Comparison of ENCODE assay signal across 35 cellular contexts in the genomic region with DNA sequence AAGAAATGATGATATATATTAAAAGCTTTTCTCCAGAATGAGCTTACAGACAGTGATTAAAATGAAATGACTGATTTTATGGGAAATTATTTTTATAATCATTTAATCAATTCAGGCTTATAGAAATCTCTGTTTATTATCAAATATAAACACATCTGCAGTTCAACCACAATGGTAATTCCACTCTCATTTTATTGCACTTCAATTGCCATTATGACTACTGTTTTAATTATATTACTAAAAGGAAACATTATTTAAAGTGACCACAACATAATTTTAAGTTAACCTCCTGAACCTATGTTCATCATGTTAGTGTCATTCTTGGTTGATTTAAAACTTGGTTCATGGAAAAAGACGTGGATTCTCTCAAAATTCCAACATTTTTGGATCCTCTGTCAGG.
"Had no signal": no experiment of that assay in that cellular context is flagged by ENCODE, and none has a peak within 500 bp of the region (broad histone marks: within the 10 kb centered on the region; RNA-seq: fewer than 3 reads in every experiment).

No MANE protein-coding gene starts in this region.

- H3K9ac ChIP-seq: KMS-11 had no signal

- DNase-seq: Karpas-422, Kasumi-1, MG63, MM.1S, MV-4-11, NCI-H1048, NCI-H1092, NCI-H1092 treated with DMSO at 0.1 percent for 48 hours, NCI-H1105, NCI-H1105 treated with DMSO at 0.1 percent for 48 hours, NCI-H1417 treated with DMSO at 0.1 percent for 48 hours, NCI-H1436, NCI-H1436 treated with DMSO at 0.1 percent for 48 hours, NCI-H146, NCI-H1694, NCI-H1694 treated with DMSO at 0.1 percent for 48 hours, NCI-H187, NCI-H187 treated with DMSO at 0.1 percent for 48 hours, NCI-H1930, NCI-H2029, NCI-H2029 treated with DMSO at 0.1 percent for 48 hours, NCI-H2081, NCI-H2081 treated with DMSO at 0.1 percent for 48 hours, NCI-H2107, NCI-H2171, NCI-H2171 treated with DMSO at 0.1 percent for 48 hours, NCI-H2227 treated with DMSO at 0.1 percent for 48 hours, NCI-H226, NCI-H345, NCI-H446, NCI-H446 treated with DMSO at 0.1 percent for 48 hours, NCI-H510A, NCI-H510A treated with DMSO at 0.1 percent for 48 hours, NCI-H524 had no signal

- H3K4me2 ChIP-seq: KMS-11 had no signal

- H3K36me3 ChIP-seq: MG63 had no signal

- H3K27me3 ChIP-seq: MG63 had no signal

- H3K4me3 ChIP-seq: MG63 had no signal

- H3K27ac ChIP-seq: KMS-11 had no signal

- H3K9me3 ChIP-seq: MG63 had no signal
